13 cellular contexts compared by ENCODE assay signal in genomic region chr2:29834036-29834540, GRCh38.
DNase-seq lines count a peak whose midpoint lies in the region; ATAC-seq and TF ChIP-seq lines count a peak whose summit lies in the region.
"Had no signal": no experiment of that assay in that cellular context is flagged by ENCODE, and none has a peak within 500 bp of the region (broad histone marks: within the 10 kb centered on the region; RNA-seq: fewer than 3 reads in every experiment).

No MANE protein-coding gene starts in this region.

- no peaks in the 10 kb centered on the region for H3K79me2 ChIP-seq in H9 (ENCODE audit: insufficient read depth, low read length)

- WGBS in H9 (ENCODE audit: extremely low coverage, insufficient read length, low lambda C conversion rate), result no CpG with 5 or more reads among the region's 1 CpG

- H3K4me1 Mint-ChIP-seq in type B pancreatic cell (ENCODE audit: unreplicated experiment), result peaks cover 7% of the 10 kb centered on the region
- H3K4me1 Mint-ChIP-seq in H9, result no peaks in the 10 kb centered on the region

- peaks cover 10% of the 10 kb centered on the region for H3K27me3 Mint-ChIP-seq in type B pancreatic cell
- peaks cover 25% of the 10 kb centered on the region for H3K27me3 Mint-ChIP-seq in H9 (ENCODE audit: low read depth)

- H3K9ac ChIP-seq in H9 (ENCODE audit: extremely low read depth, insufficient read length, low read length), result no peak overlapping the region
- H3K9ac ChIP-seq: GM23248 had no signal

- H3K4ac ChIP-seq in H9 (ENCODE audit: low read depth, low read length), result no peak overlapping the region

- no peak overlapping the region for H3K56ac ChIP-seq in H9 (ENCODE audit: insufficient read length, low read depth, low read length)

- H3K23ac ChIP-seq in H9 (ENCODE audit: insufficient read length, low read depth, low read length), result no peak overlapping the region

- H3K4me1 ChIP-seq in SJCRH30 (peaks cover 23% of the 10 kb centered on the region), H9 (ENCODE audit: insufficient read depth, low read length) (no peaks in the 10 kb centered on the region)
- H3K4me1 ChIP-seq: Caco-2 had no signal

- peak; percentile 30 to 69 for DNase-seq in NCI-H446 (lab: John Stamatoyannopoulos, UW)
- DNase-seq in SJCRH30, result peak; percentile 26 to 69
- DNase-seq in kidney tubule cell (ENCODE audit: low spot score), result peak; percentile 5
- no peak for DNase-seq in type B pancreatic cell (ENCODE audit: extremely low spot score, unreplicated experiment)
- no peak for DNase-seq in H9
- DNase-seq in head of caudate nucleus, result no peak
- DNase-seq in NOMO-1 treated with dmso at 0.1 percent for 144 hours (lab: John Stamatoyannopoulos, UW; ENCODE audit: unreplicated experiment), result no peak
- DNase-seq: Caco-2; CD4-positive, alpha-beta T cell had no signal

- H3K36me3 Mint-ChIP-seq in type B pancreatic cell (peaks cover 6% of the 10 kb centered on the region), H9 (ENCODE audit: insufficient read depth in 1 of 3, low read depth in 3 of 3) (no peaks in the 10 kb centered on the region; a peak in 1 of 7 replicates)

- H3K27ac ChIP-seq in SJCRH30 (peak overlapping the region; percentile 74), H9 (ENCODE audit: insufficient read length, low read depth, low read length) (no peak overlapping the region)
- H3K27ac ChIP-seq: C4-2B, GM23248, HL-60 had no signal

- H3K14ac ChIP-seq in H9 (ENCODE audit: insufficient read depth, low read length), result no peak overlapping the region

- H2AFZ ChIP-seq in H9 (ENCODE audit: low read length), result no peak overlapping the region
- H2AFZ ChIP-seq: GM23248 had no signal

- no peak overlapping the region for H2AK5ac ChIP-seq in H9 (ENCODE audit: insufficient read length, low read length)

- H3K79me1 ChIP-seq in H9 (ENCODE audit: insufficient read depth, low read depth, low read length, poor library complexity, severe bottlenecking), result no peaks in the 10 kb centered on the region

- no peak overlapping the region for H3K4me2 ChIP-seq in H9 (ENCODE audit: insufficient read depth, insufficient read length, low read length)

- no peak overlapping the region for H4K5ac ChIP-seq in H9 (ENCODE audit: insufficient read length, low read depth, low read length)

- H2BK12ac ChIP-seq in H9 (ENCODE audit: insufficient read length, low read depth, low read length), result no peak overlapping the region

- intact Hi-C loops in head of caudate nucleus (cut with DNase I), result no loop called here

- H4K91ac ChIP-seq in H9 (ENCODE audit: insufficient read length, low read depth, low read length), result no peak overlapping the region

- H2BK15ac ChIP-seq in H9 (ENCODE audit: low read depth, low read length), result no peak overlapping the region

- no peak overlapping the region for H2BK120ac ChIP-seq in H9 (ENCODE audit: low read depth, low read length, poor library complexity, severe bottlenecking)

- H3K9me3 ChIP-seq in SJCRH30 (replicated peaks) (peaks cover 35% of the 10 kb centered on the region), H9 (ENCODE audit: control insufficient read depth, low read depth, low read length) (no peaks in the 10 kb centered on the region)
- H3K9me3 ChIP-seq: Caco-2 had no signal

- no peak overlapping the region for H3K4me3 ChIP-seq in SJCRH30
- H3K4me3 ChIP-seq: GM23248 had no signal

- H3K9me3 Mint-ChIP-seq in type B pancreatic cell, result no peaks in the 10 kb centered on the region
- H3K9me3 Mint-ChIP-seq in H9, result peaks cover 3 to 18% of the 10 kb centered on the region in 2 experiments

- H3K36me3 ChIP-seq in SJCRH30, result peaks cover 53% of the 10 kb centered on the region

- no peaks in the 10 kb centered on the region for H3K27me3 ChIP-seq in SJCRH30
- no peaks in the 10 kb centered on the region for H3K27me3 ChIP-seq in H9 (ENCODE audit: insufficient read depth, low read length)

- H3K27ac Mint-ChIP-seq in type B pancreatic cell, result peak overlapping the region; percentile 84
- H3K27ac Mint-ChIP-seq in H9, result no peak overlapping the region
- H3K27ac Mint-ChIP-seq: CD4-positive, alpha-beta T cell had no signal

- H2BK20ac ChIP-seq in H9 (ENCODE audit: low read depth, low read length, poor library complexity, severe bottlenecking), result no peak overlapping the region

- no peak for ATAC-seq in esophagus mucosa

- H3T11ph ChIP-seq in H9 (ENCODE audit: low read length), result no peak overlapping the region

- H3K18ac ChIP-seq in H9 (ENCODE audit: insufficient read length, low read depth, low read length), result no peak overlapping the region

- TF ChIP-seq CTCF in type B pancreatic cell (conservative IDR thresholded peaks at IDR 0.05) (no peak), H9 (conservative IDR thresholded peaks at IDR 0.05) (no peak)

- H3K4me3 Mint-ChIP-seq in type B pancreatic cell, result no peak overlapping the region
- H3K4me3 Mint-ChIP-seq in H9, result no peak overlapping the region
- H3K4me3 Mint-ChIP-seq: CD4-positive, alpha-beta T cell had no signal

- H4K8ac ChIP-seq in H9 (replicated peaks; ENCODE audit: insufficient read length, low read depth, low read length), result no peak overlapping the region

- no peak overlapping the region for H2BK5ac ChIP-seq in H9 (ENCODE audit: insufficient read length, low read length)

- no peaks in the 10 kb centered on the region for H3K23me2 ChIP-seq in H9 (ENCODE audit: insufficient read length, low read depth, low read length, poor library complexity, severe bottlenecking)

- no peaks in the 10 kb centered on the region for H4K20me1 ChIP-seq in H9 (ENCODE audit: control insufficient read depth, insufficient read depth, insufficient read length)

Comparison
In these comparisons a context has a peak if more than half of its experiments do, and no peak if none do; other contexts are left out.
1. DNase-seq: peak in NCI-H446 (2 of 2), SJCRH30 (2 of 2) and kidney tubule cell (single experiment); none in type B pancreatic cell (single experiment), H9 (single experiment), head of caudate nucleus (0 of 42) and NOMO-1 treated with dmso at 0.1 percent for 144 hours (single experiment).